ENCODE assay signal across 8 cellular contexts in genomic region chr22:36435516-36436415, GRCh38. TPM values are rescaled to one million over a fixed set of nuclear protein-coding genes. Genes with fewer than 3 reads are reported as not detected.
A peak's percentile ranks its signal among the peaks of the same experiment; 100 is the strongest.
DNase-seq lines count a peak whose midpoint lies in the region; TF ChIP-seq lines count a peak whose summit lies in the region.

No MANE protein-coding gene starts in this region.

- H3K9me3 ChIP-seq in PC-9 (ENCODE audit: insufficient read depth, low read depth) (no peaks in the 10 kb centered on the region), GM23248 (ENCODE audit: low read depth) (no peaks in the 10 kb centered on the region), WERI-Rb-1 (ENCODE audit: severe bottlenecking) (no peaks in the 10 kb centered on the region)

- POLR2A ChIA-PET in PC-9 (lab: Charles Lee; ENCODE audit: unreplicated experiment), result interaction anchor here (0.6 to 0.7 kb wide), 4 partner anchors 9 to 48 kb away, joined by 3 to 4 read pairs (median 3); partner anchors contain the start of gene MYH9

- no peak for TF ChIP-seq CTCF in PC-9 (conservative IDR thresholded peaks at IDR 0.05)
- no peak for TF ChIP-seq CTCF in nephron (IDR thresholded peaks at IDR 0.05; ENCODE audit: unreplicated experiment in 3 of 3)
- TF ChIP-seq CTCF in WERI-Rb-1 (IDR thresholded peaks at IDR 0.05; ENCODE audit: low read depth, low read length), result no peak
- no peak for TF ChIP-seq CTCF in osteocyte (IDR thresholded peaks at IDR 0.05)

- H3F3A ChIP-seq in PC-9 (ENCODE audit: insufficient read depth, low read depth), result peaks cover 47% of the 10 kb centered on the region; the same call in 1 of the 2 replicates
- peaks cover 15% of the 10 kb centered on the region for H3F3A ChIP-seq in GM23248 (ENCODE audit: insufficient read depth)

- BruUV-seq in PC-9 (replicated peaks; lab: Mats Ljungman, UMichigan), result no TSS peak

- H3K27me3 Mint-ChIP-seq in activated naive CD4-positive, alpha-beta T cell treated with anti-CD3 and anti-CD28 coated beads for 36 hours (ENCODE audit: low read depth), result no peaks in the 10 kb centered on the region
- H3K27me3 Mint-ChIP-seq in nephron (ENCODE audit: low read depth) (peaks cover under 1% of the 10 kb centered on the region), osteocyte (ENCODE audit: unreplicated experiment) (no peaks in the 10 kb centered on the region)

- no peaks in the 10 kb centered on the region for H3K36me3 Mint-ChIP-seq in activated naive CD4-positive, alpha-beta T cell treated with anti-CD3 and anti-CD28 coated beads for 36 hours (ENCODE audit: low read depth)
- no peaks in the 10 kb centered on the region for H3K36me3 Mint-ChIP-seq in nephron (ENCODE audit: low read depth)
- H3K36me3 Mint-ChIP-seq in osteocyte (ENCODE audit: unreplicated experiment), result no peaks in the 10 kb centered on the region

- H4K20me1 ChIP-seq in PC-9 (ENCODE audit: insufficient read depth) (no peaks in the 10 kb centered on the region), GM23248 (ENCODE audit: insufficient read depth) (no peaks in the 10 kb centered on the region)

- no peaks in the 10 kb centered on the region for H3K36me3 ChIP-seq in PC-9 (ENCODE audit: low read depth)
- H3K36me3 ChIP-seq in GM23248 (ENCODE audit: low read depth), result no peaks in the 10 kb centered on the region
- no peaks in the 10 kb centered on the region for H3K36me3 ChIP-seq in WERI-Rb-1

- DNase-seq in NCI-H1417 (lab: John Stamatoyannopoulos, UW) (peak; percentile 6 to 74 (median 52)), NCI-H1417 treated with DMSO at 0.1 percent for 48 hours (lab: John Stamatoyannopoulos, UW) (no peak), PC-9 (peak; percentile 56 to 70), GM23248 (no peak), WERI-Rb-1 (no peak), osteocyte (ENCODE audit: extremely low spot score, unreplicated experiment) (no peak)
- DNase-seq in activated naive CD4-positive, alpha-beta T cell treated with anti-CD3 and anti-CD28 coated beads for 36 hours, result peak; percentile 86

- H3K27ac ChIP-seq in PC-9, result no peak overlapping the region
- H3K27ac ChIP-seq in GM23248, result no peak overlapping the region
- no peak overlapping the region for H3K27ac ChIP-seq in WERI-Rb-1

- H3K9me3 Mint-ChIP-seq in activated naive CD4-positive, alpha-beta T cell treated with anti-CD3 and anti-CD28 coated beads for 36 hours, result no peaks in the 10 kb centered on the region
- no peaks in the 10 kb centered on the region for H3K9me3 Mint-ChIP-seq in nephron
- H3K9me3 Mint-ChIP-seq in osteocyte (ENCODE audit: unreplicated experiment), result no peaks in the 10 kb centered on the region

- no peak overlapping the region for H3K9ac ChIP-seq in GM23248

- H3K4me1 ChIP-seq in PC-9 (replicated peaks; ENCODE audit: insufficient read depth), result peaks cover 66% of the 10 kb centered on the region
- peaks cover 18% of the 10 kb centered on the region for H3K4me1 ChIP-seq in GM23248 (ENCODE audit: insufficient read depth)

- H3K4me3 ChIP-seq in PC-9 (no peak overlapping the region), GM23248 (no peak overlapping the region), WERI-Rb-1 (ENCODE audit: low read depth, low read length) (no peak overlapping the region)

- H3K79me2 ChIP-seq in PC-9 (ENCODE audit: low read depth) (no peaks in the 10 kb centered on the region), GM23248 (ENCODE audit: insufficient read depth) (no peaks in the 10 kb centered on the region)

- in situ Hi-C loops in GM23248 (cut with MboI), result no loop called here

- peak overlapping the region; percentile 49 for H3K4me3 Mint-ChIP-seq in activated naive CD4-positive, alpha-beta T cell treated with anti-CD3 and anti-CD28 coated beads for 36 hours
- H3K4me3 Mint-ChIP-seq in nephron (peak overlapping the region in 1 of 3 experiments; percentile 23), osteocyte (ENCODE audit: unreplicated experiment) (no peak overlapping the region)

- H3K27me3 ChIP-seq in PC-9 (ENCODE audit: insufficient read depth, low read depth) (no peaks in the 10 kb centered on the region), GM23248 (replicated peaks; ENCODE audit: insufficient read depth) (no peaks in the 10 kb centered on the region), WERI-Rb-1 (ENCODE audit: insufficient read depth, low read depth, severe bottlenecking) (no peaks in the 10 kb centered on the region)

- intact Hi-C loops in PC-9 (cut with micrococcal nuclease; ENCODE audit: unreplicated experiment), result no loop called here
- intact Hi-C loops in activated naive CD4-positive, alpha-beta T cell treated with anti-CD3 and anti-CD28 coated beads for 36 hours (cut with micrococcal nuclease), result loop anchor here (1.0 to 2.0 kb wide), 5 partner anchors 16 to 106 kb away; no protein-coding TSS in a partner anchor

- WGBS in GM23248 (ENCODE audit: low coverage in 1 of 2, low lambda C conversion rate in 2 of 2, missing lambda C conversion rate in 2 of 2), 2 experiments, result 87 to 92% methylated on average over 16 of the region's 16 CpGs

- H3K27ac Mint-ChIP-seq in activated naive CD4-positive, alpha-beta T cell treated with anti-CD3 and anti-CD28 coated beads for 36 hours, result peak overlapping the region; percentile 85
- H3K27ac Mint-ChIP-seq in nephron (peak overlapping the region; percentile 89 to 98 (median 96)), osteocyte (ENCODE audit: unreplicated experiment) (no peak overlapping the region)

- no peaks in the 10 kb centered on the region for H3K9me2 ChIP-seq in PC-9 (ENCODE audit: insufficient read depth)
- no peaks in the 10 kb centered on the region for H3K9me2 ChIP-seq in GM23248 (ENCODE audit: insufficient read depth)

- CTCF ChIA-PET in PC-9 (lab: Charles Lee), result interaction anchor here (0.6 kb wide), 1 partner anchor 27 kb away, joined by 6 read pairs; no protein-coding TSS in a partner anchor
- CTCF ChIA-PET in activated naive CD4-positive, alpha-beta T cell treated with anti-CD3 and anti-CD28 coated beads for 36 hours (lab: Charles Lee), result interaction anchor here (0.6 to 1.8 kb wide), 5 partner anchors 13 to 149 kb away, joined by 3 to 9 read pairs (median 3); no protein-coding TSS in a partner anchor

- H2AFZ ChIP-seq in PC-9 (no peak overlapping the region), GM23248 (no peak overlapping the region)

- H3K4me1 Mint-ChIP-seq in activated naive CD4-positive, alpha-beta T cell treated with anti-CD3 and anti-CD28 coated beads for 36 hours (ENCODE audit: low read depth), result peaks cover 42% of the 10 kb centered on the region
- peaks cover 46% of the 10 kb centered on the region for H3K4me1 Mint-ChIP-seq in nephron
- peaks cover 74% of the 10 kb centered on the region for H3K4me1 Mint-ChIP-seq in osteocyte (ENCODE audit: unreplicated experiment)

- H3K4me2 ChIP-seq in PC-9 (peak overlapping the region; percentile 24), GM23248 (ENCODE audit: unreplicated experiment) (no peak overlapping the region)

RNA-seq across cellular contexts. Expression of gene TXN2, which starts 45.7 kb away (rescaled TPM):
- total RNA-seq in PC-9 (2021), result 89.0 and 95.1 TPM in 2 replicates
- 100 to 1,000 TPM; 108 to 113 TPM for total RNA-seq in activated naive CD4-positive, alpha-beta T cell treated with anti-CD3 and anti-CD28 coated beads for 36 hours
- 24.0 and 33.1 TPM in 2 replicates for total RNA-seq in GM23248 (2014; rRNA removed; shearing (Covaris generic))
- polyA plus RNA-seq in GM23248 (2016; fragmentation: Nextera tagmentation; extraction: Ambion mirVana), result 104 and 109 TPM in 2 replicates
- total RNA-seq in osteocyte, result 67.4 and 70.0 TPM in 2 replicates

RNA-seq across cellular contexts. Expression of gene MYH9, which starts 48.0 kb away (rescaled TPM):
- total RNA-seq in PC-9 (2021), result 758 and 776 TPM in 2 replicates
- total RNA-seq in activated naive CD4-positive, alpha-beta T cell treated with anti-CD3 and anti-CD28 coated beads for 36 hours, result 100 to 1,000 TPM; 574 to 625 TPM
- total RNA-seq in GM23248 (2014; rRNA removed; shearing (Covaris generic)), result 420 and 453 TPM in 2 replicates
- 282 and 287 TPM in 2 replicates for polyA plus RNA-seq in GM23248 (2016; fragmentation: Nextera tagmentation; extraction: Ambion mirVana)
- total RNA-seq in osteocyte, result 938 and 1,044 TPM in 2 replicates

Comparison
In these comparisons a context has a peak if more than half of its experiments do, and no peak if none do; other contexts are left out.
1. DNase-seq: peak in NCI-H1417 (3 of 3), PC-9 (2 of 2) and activated naive CD4-positive, alpha-beta T cell treated with anti-CD3 and anti-CD28 coated beads for 36 hours (single experiment); none in NCI-H1417 treated with DMSO at 0.1 percent for 48 hours (single experiment), GM23248 (single experiment), WERI-Rb-1 (single experiment) and osteocyte (single experiment).